ENCODE assay signal across 8 cellular contexts in genomic region chr11:118572914-118573550, GRCh38. TPM values are rescaled to one million over a fixed set of nuclear protein-coding genes. Genes with fewer than 3 reads are reported as not detected.
DNase-seq lines count a peak whose midpoint lies in the region; ATAC-seq and TF ChIP-seq lines count a peak whose summit lies in the region.

No MANE protein-coding gene starts in this region.

- peak overlapping the region; percentile 91 for H3K27ac Mint-ChIP-seq in activated naive CD8-positive, alpha-beta T cell treated with anti-CD3 and anti-CD28 coated beads, Interleukin-2, amount 10 ng/mL, durations not matched to agents 7 days and 5 days

- POLR2A ChIA-PET in activated naive CD8-positive, alpha-beta T cell treated with anti-CD3 and anti-CD28 coated beads, Interleukin-2, amount 10 ng/mL, durations not matched to agents 7 days and 5 days (lab: Charles Lee): interaction anchor here (0.6 to 2.1 kb wide), 6 partner anchors 10 to 138 kb away, joined by 3 to 7 read pairs (median 4); no protein-coding TSS in a partner anchor

- no peaks in the 10 kb centered on the region for H3K27me3 ChIP-seq in right cardiac atrium (ENCODE audit: control insufficient read depth, insufficient read depth)

- H3K4me3 Mint-ChIP-seq in activated naive CD8-positive, alpha-beta T cell treated with anti-CD3 and anti-CD28 coated beads, Interleukin-2, amount 10 ng/mL, durations not matched to agents 7 days and 5 days: peak overlapping the region; percentile 99

- H3K9me3 Mint-ChIP-seq in activated naive CD8-positive, alpha-beta T cell treated with anti-CD3 and anti-CD28 coated beads, Interleukin-2, amount 10 ng/mL, durations not matched to agents 7 days and 5 days: no peaks in the 10 kb centered on the region

- peak overlapping the region; percentile 96 for H3K27ac ChIP-seq in right cardiac atrium (ENCODE audit: low read length)

- no peaks in the 10 kb centered on the region for H3K27me3 Mint-ChIP-seq in activated naive CD8-positive, alpha-beta T cell treated with anti-CD3 and anti-CD28 coated beads, Interleukin-2, amount 10 ng/mL, durations not matched to agents 7 days and 5 days

- peaks cover 4% of the 10 kb centered on the region for H3K4me1 ChIP-seq in right cardiac atrium (ENCODE audit: control insufficient read depth, insufficient read depth, low read length)

- peaks cover 40% of the 10 kb centered on the region for H3K4me1 Mint-ChIP-seq in activated naive CD8-positive, alpha-beta T cell treated with anti-CD3 and anti-CD28 coated beads, Interleukin-2, amount 10 ng/mL, durations not matched to agents 7 days and 5 days

- DNase-seq in DMS53 (lab: John Stamatoyannopoulos, UW) (peak; percentile 43), DMS53 treated with DMSO at 0.1 percent for 48 hours (lab: John Stamatoyannopoulos, UW; ENCODE audit: unreplicated experiment) (no peak), NOMO-1 treated with dmso at 0.1 percent for 144 hours (lab: John Stamatoyannopoulos, UW; ENCODE audit: unreplicated experiment) (peak; percentile 4), right cardiac atrium (no peak), retinal pigment epithelial cell (ENCODE audit: low read depth) (no peak), midbrain (lab: John Stamatoyannopoulos, UW) (no peak)
- no peak for DNase-seq in activated naive CD8-positive, alpha-beta T cell treated with anti-CD3 and anti-CD28 coated beads, Interleukin-2, amount 10 ng/mL, durations not matched to agents 7 days and 5 days

- H3K36me3 Mint-ChIP-seq in activated naive CD8-positive, alpha-beta T cell treated with anti-CD3 and anti-CD28 coated beads, Interleukin-2, amount 10 ng/mL, durations not matched to agents 7 days and 5 days: peaks cover 21% of the 10 kb centered on the region

- no peaks in the 10 kb centered on the region for H3K9me3 ChIP-seq in right cardiac atrium (ENCODE audit: control insufficient read depth, low read length)

- no peak for TF ChIP-seq CTCF in retinal pigment epithelial cell (conservative IDR thresholded peaks at IDR 0.05; ENCODE audit: low read depth, low read length)

- H3K4me3 ChIP-seq in right cardiac atrium (ENCODE audit: low read length) (peak overlapping the region; percentile 89), retinal pigment epithelial cell (ENCODE audit: low read length) (peak overlapping the region; percentile 94)

- intact Hi-C loops in right cardiac atrium (cut with DNase I): no loop called here

- 1% methylated on average over 12 of the region's 12 CpGs for WGBS in right cardiac atrium

- ATAC-seq in HG02571 (IDR thresholded peaks at IDR 0.05; ENCODE audit: unreplicated experiment) (peak; percentile 26), right cardiac atrium (peak; percentile 7 to 34)
- peak; percentile 35 for ATAC-seq in activated naive CD8-positive, alpha-beta T cell treated with anti-CD3 and anti-CD28 coated beads, Interleukin-2, amount 10 ng/mL, durations not matched to agents 7 days and 5 days (ENCODE audit: low read depth)

RNA-seq across cellular contexts. Expression of gene ARCN1, which starts 0.8 kb away (rescaled TPM):
- total RNA-seq in activated naive CD8-positive, alpha-beta T cell treated with anti-CD3 and anti-CD28 coated beads, Interleukin-2, amount 10 ng/mL, durations not matched to agents 7 days and 5 days: 100 to 1,000 TPM; 107 to 108 TPM
- total RNA-seq in right cardiac atrium: 100 to 1,000 TPM in 2 of 4 donors, 10 to 100 TPM in 2; 90.3 to 138 (median 101) TPM
- 69.1 TPM for polyA plus RNA-seq in right cardiac atrium

RNA-seq across cellular contexts. Expression of gene IFT46, which starts 7.3 kb away (rescaled TPM):
- 10 to 100 TPM; 12.1 to 14.3 TPM for total RNA-seq in activated naive CD8-positive, alpha-beta T cell treated with anti-CD3 and anti-CD28 coated beads, Interleukin-2, amount 10 ng/mL, durations not matched to agents 7 days and 5 days
- total RNA-seq in right cardiac atrium: 10 to 100 TPM; 15.2 to 27.4 (median 20.1) TPM
- polyA plus RNA-seq in right cardiac atrium: 21.6 TPM

RNA-seq across cellular contexts. Expression of gene PHLDB1, which starts 34.4 kb away (rescaled TPM):
- total RNA-seq in activated naive CD8-positive, alpha-beta T cell treated with anti-CD3 and anti-CD28 coated beads, Interleukin-2, amount 10 ng/mL, durations not matched to agents 7 days and 5 days: 1 to 10 TPM; 2.7 to 3.3 TPM
- total RNA-seq in right cardiac atrium: 100 to 1,000 TPM; 123 to 177 (median 136) TPM
- 110 TPM for polyA plus RNA-seq in right cardiac atrium

RNA-seq across cellular contexts. Expression of gene TMEM25, which starts 42.0 kb away (rescaled TPM):
- 10 to 100 TPM; 11.8 to 12.5 TPM for total RNA-seq in activated naive CD8-positive, alpha-beta T cell treated with anti-CD3 and anti-CD28 coated beads, Interleukin-2, amount 10 ng/mL, durations not matched to agents 7 days and 5 days
- 10 to 100 TPM; 11.6 to 16.1 (median 14.7) TPM for total RNA-seq in right cardiac atrium
- 8.7 TPM for polyA plus RNA-seq in right cardiac atrium

RNA-seq across cellular contexts. Expression of gene TTC36, which starts 45.8 kb away (rescaled TPM):
- total RNA-seq in activated naive CD8-positive, alpha-beta T cell treated with anti-CD3 and anti-CD28 coated beads, Interleukin-2, amount 10 ng/mL, durations not matched to agents 7 days and 5 days: 1 to 10 TPM in 1 of 2 experiments, under 1 TPM in 1; 0.68 to 1.0 TPM
- total RNA-seq in right cardiac atrium: under 1 TPM in 3 of 4 donors, not detected in 1; 0.31 to 0.63 (median 0.56) TPM
- polyA plus RNA-seq in right cardiac atrium: 0.61 TPM

Comparison
In these comparisons a context has a peak if more than half of its experiments do, and no peak if none do; other contexts are left out.
1. DNase-seq: peak in DMS53 (single experiment) and NOMO-1 treated with dmso at 0.1 percent for 144 hours (single experiment); none in DMS53 treated with DMSO at 0.1 percent for 48 hours (single experiment), activated naive CD8-positive, alpha-beta T cell treated with anti-CD3 and anti-CD28 coated beads, Interleukin-2, amount 10 ng/mL, durations not matched to agents 7 days and 5 days (single experiment), right cardiac atrium (0 of 3), retinal pigment epithelial cell (single experiment) and midbrain (single experiment).
2. RNA of gene PHLDB1, which starts 34.4 kb away (total RNA-seq): 123 to 177 TPM in right cardiac atrium; 2.7 to 3.3 TPM in activated naive CD8-positive, alpha-beta T cell treated with anti-CD3 and anti-CD28 coated beads, Interleukin-2, amount 10 ng/mL, durations not matched to agents 7 days and 5 days; every median in the first group is over 10 times any median in the second.
3. Peak in every context shown above with its lines, with median percentiles within 50 percentile points of each other: ATAC-seq.